In genomic region chr14:105281354-105282097, GRCh38 we compare ENCODE assay signal across 8 cellular contexts. TPM values are rescaled to one million over a fixed set of nuclear protein-coding genes. Genes with fewer than 3 reads are reported as not detected.
DNase-seq lines count a peak whose midpoint lies in the region; ATAC-seq and TF ChIP-seq lines count a peak whose summit lies in the region.

No MANE protein-coding gene starts in this region.

- no peaks in the 10 kb centered on the region for H3K9me3 Mint-ChIP-seq in nephron progenitor cell
- no peaks in the 10 kb centered on the region for H3K9me3 Mint-ChIP-seq in activated T-helper 2 cell treated with anti-CD3 and anti-CD28 coated beads, Interferon-gamma antibody, Interleukin-2, Interleukin-4, amounts not matched to agents 10 μg/mL and 5 μg/mL and 100 μg/mL, durations not matched to agents 14 hours and 24 hours and 36 hours

- DNase-seq in AG09319 (ENCODE audit: extremely low read depth, low read depth) = no peak
- DNase-seq in GM13976 (ENCODE audit: low spot score) = no peak
- DNase-seq in RKO (ENCODE audit: low spot score) = peak; percentile 64
- DNase-seq in nephron progenitor cell = peak; percentile 38
- no peak for DNase-seq in activated T-helper 2 cell treated with anti-CD3 and anti-CD28 coated beads, Interferon-gamma antibody, Interleukin-2, Interleukin-4, amounts not matched to agents 10 μg/mL and 5 μg/mL and 100 μg/mL, durations not matched to agents 14 hours and 24 hours and 36 hours (ENCODE audit: low spot score)
- DNase-seq in activated CD8-positive, alpha-beta memory T cell treated with anti-CD3 and anti-CD28 coated beads, Interleukin-2, amount 50 U/mL, for 48 hours = no peak

- no peak overlapping the region for H3K4me3 Mint-ChIP-seq in nephron progenitor cell
- H3K4me3 Mint-ChIP-seq in activated T-helper 2 cell treated with anti-CD3 and anti-CD28 coated beads, Interferon-gamma antibody, Interleukin-2, Interleukin-4, amounts not matched to agents 10 μg/mL and 5 μg/mL and 100 μg/mL, durations not matched to agents 14 hours and 24 hours and 36 hours (ENCODE audit: low read depth) = no peak overlapping the region

- no peak overlapping the region for H3K27ac Mint-ChIP-seq in nephron progenitor cell
- H3K27ac Mint-ChIP-seq in activated T-helper 2 cell treated with anti-CD3 and anti-CD28 coated beads, Interferon-gamma antibody, Interleukin-2, Interleukin-4, amounts not matched to agents 10 μg/mL and 5 μg/mL and 100 μg/mL, durations not matched to agents 14 hours and 24 hours and 36 hours = no peak overlapping the region

- H3K27me3 Mint-ChIP-seq in nephron progenitor cell (ENCODE audit: low read depth, poor library complexity) = no peaks in the 10 kb centered on the region
- no peaks in the 10 kb centered on the region for H3K27me3 Mint-ChIP-seq in activated T-helper 2 cell treated with anti-CD3 and anti-CD28 coated beads, Interferon-gamma antibody, Interleukin-2, Interleukin-4, amounts not matched to agents 10 μg/mL and 5 μg/mL and 100 μg/mL, durations not matched to agents 14 hours and 24 hours and 36 hours (ENCODE audit: low read depth)

- H3K36me3 Mint-ChIP-seq in nephron progenitor cell (ENCODE audit: low read depth) = peaks cover 7% of the 10 kb centered on the region
- H3K36me3 Mint-ChIP-seq in activated T-helper 2 cell treated with anti-CD3 and anti-CD28 coated beads, Interferon-gamma antibody, Interleukin-2, Interleukin-4, amounts not matched to agents 10 μg/mL and 5 μg/mL and 100 μg/mL, durations not matched to agents 14 hours and 24 hours and 36 hours (ENCODE audit: low read depth) = peaks cover 9% of the 10 kb centered on the region

- in situ Hi-C loops in GM13976 (cut with MboI; ENCODE audit: low sequenced_read_pairs, unreplicated experiment) = no loop called here

- intact Hi-C loops in activated T-helper 2 cell treated with anti-CD3 and anti-CD28 coated beads, Interferon-gamma antibody, Interleukin-2, Interleukin-4, amounts not matched to agents 10 μg/mL and 5 μg/mL and 100 μg/mL, durations not matched to agents 14 hours and 24 hours and 36 hours (cut with micrococcal nuclease) = no loop called here

- peak; percentile 27 for ATAC-seq in esophagus mucosa
- ATAC-seq in HG02763 (IDR thresholded peaks at IDR 0.05; ENCODE audit: unreplicated experiment) = no peak

- peaks cover 22% of the 10 kb centered on the region for H3K4me1 Mint-ChIP-seq in nephron progenitor cell
- peaks cover 22% of the 10 kb centered on the region for H3K4me1 Mint-ChIP-seq in activated T-helper 2 cell treated with anti-CD3 and anti-CD28 coated beads, Interferon-gamma antibody, Interleukin-2, Interleukin-4, amounts not matched to agents 10 μg/mL and 5 μg/mL and 100 μg/mL, durations not matched to agents 14 hours and 24 hours and 36 hours (ENCODE audit: low read depth)

- peak; percentile 69 for TF ChIP-seq CTCF in AG09319 (IDR thresholded peaks at IDR 0.05; ENCODE audit: low read depth, low read length)
- peak; percentile 29 for TF ChIP-seq CTCF in GM13976 (IDR thresholded peaks at IDR 0.05; ENCODE audit: borderline replicate concordance, control extremely low read depth, extremely low read depth, insufficient read depth, missing control alignments)
- TF ChIP-seq CTCF in nephron progenitor cell (IDR thresholded peaks at IDR 0.05) = peak; percentile 59

RNA-seq across cellular contexts. Expression of gene BRF1, which starts 19.3 kb away (rescaled TPM):
- 11.7 TPM for total RNA-seq in esophagus mucosa
- 44.0 TPM in 2 replicates for total RNA-seq in activated T-helper 2 cell treated with anti-CD3 and anti-CD28 coated beads, Interferon-gamma antibody, Interleukin-2, Interleukin-4, amounts not matched to agents 10 μg/mL and 5 μg/mL and 100 μg/mL, durations not matched to agents 14 hours and 24 hours and 36 hours

RNA-seq across cellular contexts. Expression of gene PACS2, which starts 33.0 kb away (rescaled TPM):
- 24.9 TPM for total RNA-seq in esophagus mucosa
- 35.2 and 36.8 TPM in 2 replicates for total RNA-seq in activated T-helper 2 cell treated with anti-CD3 and anti-CD28 coated beads, Interferon-gamma antibody, Interleukin-2, Interleukin-4, amounts not matched to agents 10 μg/mL and 5 μg/mL and 100 μg/mL, durations not matched to agents 14 hours and 24 hours and 36 hours

RNA-seq across cellular contexts. Expression of gene BTBD6, which starts 33.2 kb away (rescaled TPM):
- total RNA-seq in esophagus mucosa = 34.4 TPM
- total RNA-seq in activated T-helper 2 cell treated with anti-CD3 and anti-CD28 coated beads, Interferon-gamma antibody, Interleukin-2, Interleukin-4, amounts not matched to agents 10 μg/mL and 5 μg/mL and 100 μg/mL, durations not matched to agents 14 hours and 24 hours and 36 hours = 38.4 and 38.6 TPM in 2 replicates

Comparison
In these comparisons a context has a peak if more than half of its experiments do, and no peak if none do; other contexts are left out.
1. DNase-seq: peak in RKO (single experiment) and nephron progenitor cell (single experiment); none in AG09319 (single experiment), GM13976 (single experiment), activated T-helper 2 cell treated with anti-CD3 and anti-CD28 coated beads, Interferon-gamma antibody, Interleukin-2, Interleukin-4, amounts not matched to agents 10 μg/mL and 5 μg/mL and 100 μg/mL, durations not matched to agents 14 hours and 24 hours and 36 hours (single experiment) and activated CD8-positive, alpha-beta memory T cell treated with anti-CD3 and anti-CD28 coated beads, Interleukin-2, amount 50 U/mL, for 48 hours (single experiment).
2. Peak in every context shown above with its lines, with median percentiles within 50 percentile points of each other: CTCF ChIP-seq.